Comparison of ENCODE assay signal across 15 cellular contexts in genomic region chr22:27597703-27598444, GRCh38.
DNase-seq lines count a peak whose midpoint lies in the region; ATAC-seq and TF ChIP-seq lines count a peak whose summit lies in the region.
"Had no signal": no experiment of that assay in that cellular context is flagged by ENCODE, and none has a peak within 500 bp of the region (broad histone marks: within the 10 kb centered on the region; RNA-seq: fewer than 3 reads in every experiment).

No MANE protein-coding gene starts in this region.

- 76 to 100% methylated on average over 1 of the region's 1 CpG for WGBS in GM23248 (ENCODE audit: low coverage in 1 of 2, low lambda C conversion rate in 2 of 2, missing lambda C conversion rate in 2 of 2), 2 experiments
- 100% methylated on average over 1 of the region's 1 CpG for WGBS in mammary epithelial cell (ENCODE audit: low coverage, missing lambda C conversion rate)
- WGBS in smooth muscle cell (ENCODE audit: low lambda C conversion rate) = 85% methylated on average over 1 of the region's 1 CpG

- BruUV-seq in mammary epithelial cell (replicated peaks; lab: Mats Ljungman, UMichigan) = no TSS peak

- H3K27ac ChIP-seq in GM23248 (no peak overlapping the region), mammary epithelial cell (ENCODE audit: insufficient read depth, low read depth, low read length) (no peak overlapping the region), smooth muscle cell (ENCODE audit: low read depth) (no peak overlapping the region), upper lobe of right lung (no peak overlapping the region)
- H3K27ac ChIP-seq: left ventricle myocardium inferior had no signal

- H3K4me2 ChIP-seq in GM23248 (ENCODE audit: unreplicated experiment) = no peak overlapping the region
- no peak overlapping the region for H3K4me2 ChIP-seq in mammary epithelial cell (ENCODE audit: insufficient read depth, low read depth, low read length)
- H3K4me2 ChIP-seq in smooth muscle cell = no peak overlapping the region

- H3K9me3 ChIP-seq in GM23248 (ENCODE audit: low read depth) (no peaks in the 10 kb centered on the region), mammary epithelial cell (replicated peaks; ENCODE audit: insufficient read depth, low read length) (no peaks in the 10 kb centered on the region), smooth muscle cell (replicated peaks; ENCODE audit: low read depth) (no peaks in the 10 kb centered on the region), upper lobe of right lung (no peaks in the 10 kb centered on the region)
- H3K9me3 ChIP-seq: left ventricle myocardium inferior had no signal

- peak overlapping the region in 2 of 3 experiments; percentile 53 to 80 for H3K27ac Mint-ChIP-seq in nephron
- H3K27ac Mint-ChIP-seq: activated naive CD8-positive, alpha-beta T cell treated with anti-CD3 and anti-CD28 coated beads, Interleukin-2, amount 10 ng/mL, durations not matched to agents 7 days and 5 days; stimulated activated naive CD8-positive, alpha-beta T cell treated with anti-CD3 and anti-CD28 coated beads, Interleukin-15, Interleukin-2, amounts not matched to agents 100 ng/mL and 50 ng/mL, for 24 hours had no signal

- H3K4me1 ChIP-seq in GM23248 (ENCODE audit: insufficient read depth) (no peaks in the 10 kb centered on the region), mammary epithelial cell (ENCODE audit: insufficient read depth, low read length) (no peaks in the 10 kb centered on the region), smooth muscle cell (ENCODE audit: low read depth) (no peaks in the 10 kb centered on the region), upper lobe of right lung (no peaks in the 10 kb centered on the region)
- H3K4me1 ChIP-seq: left ventricle myocardium inferior had no signal

- dilution Hi-C loops in mammary epithelial cell (cut with HindIII; ENCODE audit: low sequenced_read_pairs) = no loop called here

- H3K36me3 ChIP-seq in GM23248 (ENCODE audit: low read depth) = no peaks in the 10 kb centered on the region
- no peaks in the 10 kb centered on the region for H3K36me3 ChIP-seq in mammary epithelial cell (ENCODE audit: insufficient read depth, low read length)
- H3K36me3 ChIP-seq in smooth muscle cell (ENCODE audit: low read depth) = no peaks in the 10 kb centered on the region
- H3K36me3 ChIP-seq in upper lobe of right lung = no peaks in the 10 kb centered on the region
- H3K36me3 ChIP-seq: left ventricle myocardium inferior had no signal

- H3K79me2 ChIP-seq in GM23248 (ENCODE audit: insufficient read depth) (no peaks in the 10 kb centered on the region), mammary epithelial cell (ENCODE audit: insufficient read depth, low read length) (no peaks in the 10 kb centered on the region), smooth muscle cell (ENCODE audit: low read depth) (no peaks in the 10 kb centered on the region)

- no peak overlapping the region for H3K4me3 ChIP-seq in GM23248
- no peak overlapping the region for H3K4me3 ChIP-seq in mammary epithelial cell (replicated peaks in 1 of 3; ENCODE audit: insufficient read depth in 1 of 3, low read depth in 2 of 3, low read length in 3 of 3)
- H3K4me3 ChIP-seq in smooth muscle cell = no peak overlapping the region
- no peak overlapping the region for H3K4me3 ChIP-seq in upper lobe of right lung
- H3K4me3 ChIP-seq: GM12878, left ventricle myocardium inferior had no signal

- H3K9me3 Mint-ChIP-seq in nephron = no peaks in the 10 kb centered on the region
- H3K9me3 Mint-ChIP-seq: stimulated activated naive CD8-positive, alpha-beta T cell treated with anti-CD3 and anti-CD28 coated beads, Interleukin-15, Interleukin-2, amounts not matched to agents 100 ng/mL and 50 ng/mL, for 24 hours had no signal

- no peaks in the 10 kb centered on the region for H3K9me2 ChIP-seq in GM23248 (ENCODE audit: insufficient read depth)

- H4K20me1 ChIP-seq in GM23248 (ENCODE audit: insufficient read depth) (no peaks in the 10 kb centered on the region), mammary epithelial cell (ENCODE audit: insufficient read depth, low read length) (no peaks in the 10 kb centered on the region), smooth muscle cell (ENCODE audit: low read depth) (no peaks in the 10 kb centered on the region)

- H3K9ac ChIP-seq in GM23248 (no peak overlapping the region), mammary epithelial cell (ENCODE audit: insufficient read depth, low read length) (no peak overlapping the region), smooth muscle cell (ENCODE audit: low read depth) (no peak overlapping the region)

- H3K27me3 Mint-ChIP-seq in nephron (ENCODE audit: low read depth) = peaks cover 15% of the 10 kb centered on the region
- H3K27me3 Mint-ChIP-seq: stimulated activated naive CD8-positive, alpha-beta T cell treated with anti-CD3 and anti-CD28 coated beads, Interleukin-15, Interleukin-2, amounts not matched to agents 100 ng/mL and 50 ng/mL, for 24 hours had no signal

- no peaks in the 10 kb centered on the region for H3K36me3 Mint-ChIP-seq in nephron (ENCODE audit: low read depth)
- H3K36me3 Mint-ChIP-seq: activated naive CD8-positive, alpha-beta T cell treated with anti-CD3 and anti-CD28 coated beads, Interleukin-2, amount 10 ng/mL, durations not matched to agents 7 days and 5 days had no signal

- H3K4me1 Mint-ChIP-seq in nephron = peaks cover 16% of the 10 kb centered on the region

- ATAC-seq in HG03175 (IDR thresholded peaks at IDR 0.05; ENCODE audit: unreplicated experiment) = no peak
- ATAC-seq in upper lobe of right lung = no peak
- ATAC-seq: GM12878 had no signal

- H3K4me3 Mint-ChIP-seq in nephron = no peak overlapping the region
- H3K4me3 Mint-ChIP-seq: activated naive CD8-positive, alpha-beta T cell treated with anti-CD3 and anti-CD28 coated beads, Interleukin-2, amount 10 ng/mL, durations not matched to agents 7 days and 5 days; stimulated activated naive CD8-positive, alpha-beta T cell treated with anti-CD3 and anti-CD28 coated beads, Interleukin-15, Interleukin-2, amounts not matched to agents 100 ng/mL and 50 ng/mL, for 24 hours had no signal

- DNase-seq in GM23248 (peak; percentile 20), LHCN-M2 (ENCODE audit: low read depth) (peak; percentile 27), mammary epithelial cell (peak; percentile 28), smooth muscle cell (lab: John Stamatoyannopoulos, UW; ENCODE audit: unreplicated experiment) (no peak), upper lobe of right lung (no peak)
- DNase-seq: activated naive CD8-positive, alpha-beta T cell treated with anti-CD3 and anti-CD28 coated beads, Interleukin-2, amount 10 ng/mL, durations not matched to agents 7 days and 5 days; cortex of kidney; left ventricle myocardium inferior; NCI-H1105; occipital lobe; stimulated activated CD4-positive, alpha-beta T cell treated with anti-CD3 and anti-CD28 coated beads, Interleukin-2, amount 100 ng/mL, for 24 hours had no signal

- intact Hi-C loops in mammary epithelial cell (cut with micrococcal nuclease) (no loop called here), upper lobe of right lung (cut with DNase I) (no loop called here)

- H3F3A ChIP-seq in GM23248 (ENCODE audit: insufficient read depth) (no peaks in the 10 kb centered on the region), smooth muscle cell (ENCODE audit: low read depth) (no peaks in the 10 kb centered on the region)

- H3K27me3 ChIP-seq in GM23248 (replicated peaks; ENCODE audit: insufficient read depth) (no peaks in the 10 kb centered on the region), mammary epithelial cell (ENCODE audit: insufficient read depth, low read length) (no peaks in the 10 kb centered on the region), smooth muscle cell (ENCODE audit: low read depth) (no peaks in the 10 kb centered on the region), upper lobe of right lung (no peaks in the 10 kb centered on the region)

- H2AFZ ChIP-seq in GM23248 (no peak overlapping the region), mammary epithelial cell (ENCODE audit: low read depth, low read length) (no peak overlapping the region), smooth muscle cell (ENCODE audit: low read depth) (no peak overlapping the region)

- TF ChIP-seq CTCF in mammary epithelial cell (conservative IDR thresholded peaks at IDR 0.05 in 1 of 2, IDR thresholded peaks at IDR 0.05 in 1 of 2; ENCODE audit: extremely low read depth in 1 of 2, insufficient read depth in 1 of 2, low read depth in 1 of 2, low read length in 2 of 2) = peak; percentile 3 to 28
- TF ChIP-seq CTCF in nephron (IDR thresholded peaks at IDR 0.05; ENCODE audit: unreplicated experiment in 3 of 3) = no peak
- TF ChIP-seq CTCF in smooth muscle cell (IDR thresholded peaks at IDR 0.05; ENCODE audit: borderline replicate concordance, insufficient read depth, poor library complexity, severe bottlenecking) = no peak
- TF ChIP-seq CTCF in upper lobe of right lung (IDR thresholded peaks at IDR 0.05) = no peak

- CTCF ChIA-PET in mammary epithelial cell (lab: Charles Lee; ENCODE audit: low non-redundant PET) = interaction anchor here (0.6 to 0.7 kb wide), 2 partner anchors 14 to 193 kb away, joined by 3 to 10 read pairs; no protein-coding TSS in a partner anchor

- in situ Hi-C loops in GM23248 (cut with MboI) (no loop called here), mammary epithelial cell (cut with MboI; ENCODE audit: low sequenced_read_pairs in 2 of 2) (no loop called here)

Comparison
In these comparisons a context has a peak if more than half of its experiments do, and no peak if none do; other contexts are left out.
1. DNase-seq: peak in GM23248 (single experiment), LHCN-M2 (single experiment) and mammary epithelial cell (single experiment); none in smooth muscle cell (single experiment) and upper lobe of right lung (single experiment).
2. CTCF ChIP-seq: peak in mammary epithelial cell (2 of 2); none in nephron (0 of 3), smooth muscle cell (single experiment) and upper lobe of right lung (single experiment).